Comparison of ENCODE assay signal across 12 cellular contexts in genomic region chr3:48475188-48475587, GRCh38. TPM values are rescaled to one million over a fixed set of nuclear protein-coding genes. Genes with fewer than 3 reads are reported as not detected.
DNase-seq lines count a peak whose midpoint lies in the region; ATAC-seq, FAIRE-seq and TF ChIP-seq lines count a peak whose summit lies in the region.
"Had no signal": no experiment of that assay in that cellular context is flagged by ENCODE, and none has a peak within 500 bp of the region (broad histone marks: within the 10 kb centered on the region; RNA-seq: fewer than 3 reads in every experiment).

No MANE protein-coding gene starts in this region.

- H3K9me3 Mint-ChIP-seq in activated naive CD4-positive, alpha-beta T cell treated with anti-CD3 and anti-CD28 coated beads, Interleukin-2, amount 50 U/mL, for 24 hours = no peaks in the 10 kb centered on the region
- H3K9me3 Mint-ChIP-seq in activated CD8-positive, alpha-beta T cell treated with anti-CD3 and anti-CD28 coated beads, Interleukin-2, amount 10 ng/mL, durations not matched to agents 7 days and 5 days (ENCODE audit: insufficient read depth) = no peaks in the 10 kb centered on the region
- no peaks in the 10 kb centered on the region for H3K9me3 Mint-ChIP-seq in stimulated activated memory B cell treated with anti-CD40 and anti-IgM and Interleukin-4, amounts not matched to agents 10 μg/mL and 1 μg/mL and 100 μg/mL, for 72 hours
- H3K9me3 Mint-ChIP-seq: HFFc6 had no signal

- no peak overlapping the region for H3K4me3 Mint-ChIP-seq in activated naive CD4-positive, alpha-beta T cell treated with anti-CD3 and anti-CD28 coated beads, Interleukin-2, amount 50 U/mL, for 24 hours
- no peak overlapping the region for H3K4me3 Mint-ChIP-seq in activated CD8-positive, alpha-beta T cell treated with anti-CD3 and anti-CD28 coated beads, Interleukin-2, amount 10 ng/mL, durations not matched to agents 7 days and 5 days
- no peak overlapping the region for H3K4me3 Mint-ChIP-seq in stimulated activated memory B cell treated with anti-CD40 and anti-IgM and Interleukin-4, amounts not matched to agents 10 μg/mL and 1 μg/mL and 100 μg/mL, for 72 hours
- H3K4me3 Mint-ChIP-seq: HFFc6 had no signal

- CTCF ChIA-PET in activated CD8-positive, alpha-beta T cell treated with anti-CD3 and anti-CD28 coated beads, Interleukin-2, amount 10 ng/mL, durations not matched to agents 7 days and 5 days (lab: Charles Lee) = interaction anchor here (2.9 to 6.1 kb wide), 2 partner anchors 33 to 39 kb away, joined by 11 to 57 read pairs; no protein-coding TSS in a partner anchor

- peaks cover 50% of the 10 kb centered on the region for H3K4me1 Mint-ChIP-seq in activated naive CD4-positive, alpha-beta T cell treated with anti-CD3 and anti-CD28 coated beads, Interleukin-2, amount 50 U/mL, for 24 hours
- H3K4me1 Mint-ChIP-seq in activated CD8-positive, alpha-beta T cell treated with anti-CD3 and anti-CD28 coated beads, Interleukin-2, amount 10 ng/mL, durations not matched to agents 7 days and 5 days (ENCODE audit: low read depth) = peaks cover 72% of the 10 kb centered on the region
- peaks cover 47% of the 10 kb centered on the region for H3K4me1 Mint-ChIP-seq in stimulated activated memory B cell treated with anti-CD40 and anti-IgM and Interleukin-4, amounts not matched to agents 10 μg/mL and 1 μg/mL and 100 μg/mL, for 72 hours

- no peaks in the 10 kb centered on the region for H3K27me3 Mint-ChIP-seq in activated naive CD4-positive, alpha-beta T cell treated with anti-CD3 and anti-CD28 coated beads, Interleukin-2, amount 50 U/mL, for 24 hours
- no peaks in the 10 kb centered on the region for H3K27me3 Mint-ChIP-seq in activated CD8-positive, alpha-beta T cell treated with anti-CD3 and anti-CD28 coated beads, Interleukin-2, amount 10 ng/mL, durations not matched to agents 7 days and 5 days (ENCODE audit: low read depth)
- no peaks in the 10 kb centered on the region for H3K27me3 Mint-ChIP-seq in stimulated activated memory B cell treated with anti-CD40 and anti-IgM and Interleukin-4, amounts not matched to agents 10 μg/mL and 1 μg/mL and 100 μg/mL, for 72 hours

- no peak for DNase-seq in activated naive CD4-positive, alpha-beta T cell treated with anti-CD3 and anti-CD28 coated beads, Interleukin-2, amount 50 U/mL, for 16 hours
- DNase-seq in activated CD8-positive, alpha-beta T cell treated with anti-CD3 and anti-CD28 coated beads, Interleukin-2, amount 10 ng/mL, durations not matched to agents 7 days and 5 days = no peak
- DNase-seq in iPS-NIHi7 (ENCODE audit: extremely low spot score) (peak; percentile 30), D721Med (ENCODE audit: insufficient read length, low spot score) (no peak), HuH-7 (ENCODE audit: low spot score) (no peak), NCI-H748 treated with DMSO at 0.1 percent for 48 hours (lab: John Stamatoyannopoulos, UW) (no peak)
- DNase-seq: body of pancreas; HFFc6; NCI-H226; stimulated activated CD4-positive, alpha-beta T cell treated with anti-CD3 and anti-CD28 coated beads, Interleukin-15, amount 100 ng/mL, for 24 hours had no signal

- no peaks in the 10 kb centered on the region for H3K36me3 Mint-ChIP-seq in activated naive CD4-positive, alpha-beta T cell treated with anti-CD3 and anti-CD28 coated beads, Interleukin-2, amount 50 U/mL, for 24 hours
- peaks cover 49% of the 10 kb centered on the region for H3K36me3 Mint-ChIP-seq in activated CD8-positive, alpha-beta T cell treated with anti-CD3 and anti-CD28 coated beads, Interleukin-2, amount 10 ng/mL, durations not matched to agents 7 days and 5 days (ENCODE audit: low read depth)
- H3K36me3 Mint-ChIP-seq in stimulated activated memory B cell treated with anti-CD40 and anti-IgM and Interleukin-4, amounts not matched to agents 10 μg/mL and 1 μg/mL and 100 μg/mL, for 72 hours = no peaks in the 10 kb centered on the region

- H3K27ac Mint-ChIP-seq in activated naive CD4-positive, alpha-beta T cell treated with anti-CD3 and anti-CD28 coated beads, Interleukin-2, amount 50 U/mL, for 24 hours = peak overlapping the region; percentile 86
- H3K27ac Mint-ChIP-seq in activated CD8-positive, alpha-beta T cell treated with anti-CD3 and anti-CD28 coated beads, Interleukin-2, amount 10 ng/mL, durations not matched to agents 7 days and 5 days = peak overlapping the region; percentile 58
- H3K27ac Mint-ChIP-seq in stimulated activated memory B cell treated with anti-CD40 and anti-IgM and Interleukin-4, amounts not matched to agents 10 μg/mL and 1 μg/mL and 100 μg/mL, for 72 hours = peak overlapping the region; percentile 71
- H3K27ac Mint-ChIP-seq: HFFc6 had no signal

- ATAC-seq in activated CD8-positive, alpha-beta T cell treated with anti-CD3 and anti-CD28 coated beads, Interleukin-2, amount 10 ng/mL, durations not matched to agents 7 days and 5 days = no peak
- ATAC-seq in stimulated activated memory B cell treated with anti-CD40 and anti-IgM and Interleukin-4, amounts not matched to agents 10 μg/mL and 1 μg/mL and 100 μg/mL, for 72 hours = no peak
- ATAC-seq: body of pancreas had no signal

- TF ChIP-seq CTCF in D721Med (IDR thresholded peaks at IDR 0.05; ENCODE audit: insufficient read depth, missing control alignments) = no peak

- POLR2A ChIA-PET in activated CD8-positive, alpha-beta T cell treated with anti-CD3 and anti-CD28 coated beads, Interleukin-2, amount 10 ng/mL, durations not matched to agents 7 days and 5 days (lab: Charles Lee) = no interaction called here

- FAIRE-seq in D721Med (lab: Jason Lieb, UNC) = no peak

RNA-seq across cellular contexts. Expression of gene ATRIP, which starts 28.7 kb away (rescaled TPM):
- 10 to 100 TPM; 18.8 to 20.3 TPM for total RNA-seq in activated CD8-positive, alpha-beta T cell treated with anti-CD3 and anti-CD28 coated beads, Interleukin-2, amount 10 ng/mL, durations not matched to agents 7 days and 5 days

RNA-seq across cellular contexts. Expression of gene SHISA5, which starts 28.8 kb away (rescaled TPM):
- 100 to 1,000 TPM; 195 to 201 TPM for total RNA-seq in activated CD8-positive, alpha-beta T cell treated with anti-CD3 and anti-CD28 coated beads, Interleukin-2, amount 10 ng/mL, durations not matched to agents 7 days and 5 days

RNA-seq across cellular contexts. Expression of gene TMA7, which starts 35.1 kb away (rescaled TPM):
- total RNA-seq in activated CD8-positive, alpha-beta T cell treated with anti-CD3 and anti-CD28 coated beads, Interleukin-2, amount 10 ng/mL, durations not matched to agents 7 days and 5 days = 100 to 1,000 TPM; 339 to 364 TPM

RNA-seq across cellular contexts. Expression of gene CCDC51, which starts 35.3 kb away (rescaled TPM):
- total RNA-seq in activated CD8-positive, alpha-beta T cell treated with anti-CD3 and anti-CD28 coated beads, Interleukin-2, amount 10 ng/mL, durations not matched to agents 7 days and 5 days = 10 to 100 TPM; 16.3 to 16.5 TPM

RNA-seq across cellular contexts. Expression of gene PLXNB1, which starts 45.3 kb away (rescaled TPM):
- 1 to 10 TPM in 1 of 2 experiments, under 1 TPM in 1; 0.76 to 1.7 TPM for total RNA-seq in activated CD8-positive, alpha-beta T cell treated with anti-CD3 and anti-CD28 coated beads, Interleukin-2, amount 10 ng/mL, durations not matched to agents 7 days and 5 days
